ENCODE assay signal across 1 cellular context in the genomic region with DNA sequence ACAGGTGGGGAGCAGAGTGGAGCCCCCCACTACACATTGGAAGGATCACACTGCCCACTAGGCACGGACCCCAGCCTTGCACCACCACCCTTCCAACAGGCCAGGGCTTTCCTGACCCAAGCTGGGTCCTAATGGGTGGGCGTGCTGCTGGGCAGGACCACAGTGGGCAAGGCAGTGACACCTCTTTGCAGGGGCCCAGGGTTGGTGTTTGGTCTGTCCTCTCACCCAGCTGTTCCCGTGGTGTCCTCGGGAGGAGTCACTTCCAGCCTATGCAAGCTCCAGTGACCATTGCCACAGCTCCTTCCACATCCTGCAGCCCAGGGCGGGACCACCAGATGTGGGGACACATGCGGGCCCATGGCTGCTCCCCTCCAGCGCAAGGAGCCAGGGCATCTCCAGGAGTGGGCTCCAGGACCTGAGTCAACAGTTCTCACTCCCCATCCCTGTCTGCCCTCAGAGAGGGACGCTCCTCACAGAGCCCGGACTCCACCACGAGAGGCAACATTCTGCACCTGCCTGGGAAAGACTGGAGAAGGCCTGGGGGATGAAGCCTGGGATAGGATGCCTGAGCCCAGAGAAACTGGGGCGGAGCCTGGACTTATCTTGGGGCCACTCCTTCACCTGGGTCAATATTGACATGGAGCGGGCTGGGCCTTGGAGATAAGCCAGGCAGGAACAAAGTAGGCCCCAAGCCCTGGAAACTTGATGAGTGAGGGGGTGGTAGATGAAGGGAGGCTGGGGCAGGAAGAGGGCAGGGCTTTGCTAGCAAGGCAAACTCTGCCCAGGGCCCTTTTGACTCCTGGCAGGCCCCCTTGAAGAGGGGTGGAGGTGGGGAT.
TF ChIP-seq lines count a peak whose summit lies in the region.

No MANE protein-coding gene starts in this region.

TF ChIP-seq in HepG2, 621 proteins besides CTCF, POLR2A, EP300 and RAD21 (continued from another document and continues in another):
- no peak for TF ChIP-seq ZNF318 (CRISPR knock-in tag; IDR thresholded peaks at IDR 0.05)
- TF ChIP-seq, protein P1, sequence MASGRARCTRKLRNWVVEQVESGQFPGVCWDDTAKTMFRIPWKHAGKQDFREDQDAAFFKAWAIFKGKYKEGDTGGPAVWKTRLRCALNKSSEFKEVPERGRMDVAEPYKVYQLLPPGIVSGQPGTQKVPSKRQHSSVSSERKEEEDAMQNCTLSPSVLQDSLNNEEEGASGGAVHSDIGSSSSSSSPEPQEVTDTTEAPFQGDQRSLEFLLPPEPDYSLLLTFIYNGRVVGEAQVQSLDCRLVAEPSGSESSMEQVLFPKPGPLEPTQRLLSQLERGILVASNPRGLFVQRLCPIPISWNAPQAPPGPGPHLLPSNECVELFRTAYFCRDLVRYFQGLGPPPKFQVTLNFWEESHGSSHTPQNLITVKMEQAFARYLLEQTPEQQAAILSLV (CRISPR knock-in tag; IDR thresholded peaks at IDR 0.05; ENCODE audit: borderline replicate concordance), result no peak
- TF ChIP-seq KMT2A (CRISPR knock-in tag; IDR thresholded peaks at IDR 0.05), result no peak
- no peak for TF ChIP-seq NFE2L2 (IDR thresholded peaks at IDR 0.05; ENCODE audit: low read length)
- no peak for TF ChIP-seq NBN (conservative IDR thresholded peaks at IDR 0.05)
- no peak for TF ChIP-seq ZBTB25 (CRISPR knock-in tag; IDR thresholded peaks at IDR 0.05)
- no peak for TF ChIP-seq KDM5A (IDR thresholded peaks at IDR 0.05; ENCODE audit: borderline replicate concordance, low read length)
- no peak; the same call in 1 of the 2 replicates for TF ChIP-seq ETV5 (CRISPR knock-in tag; IDR thresholded peaks at IDR 0.05; ENCODE audit: borderline replicate concordance)
- TF ChIP-seq RFXANK (CRISPR knock-in tag; IDR thresholded peaks at IDR 0.05), result no peak
- no peak for TF ChIP-seq E2F5 (CRISPR knock-in tag; conservative IDR thresholded peaks at IDR 0.05)
- TF ChIP-seq KAT2B (IDR thresholded peaks at IDR 0.05; ENCODE audit: borderline replicate concordance, low read depth, low read length), result no peak
- no peak for TF ChIP-seq TBP (CRISPR knock-in tag; IDR thresholded peaks at IDR 0.05)
- TF ChIP-seq GATA4 (IDR thresholded peaks at IDR 0.05; ENCODE audit: borderline replicate concordance, low read depth), result peak; percentile 83
- TF ChIP-seq ZSCAN12 (CRISPR knock-in tag; IDR thresholded peaks at IDR 0.05), result no peak
- TF ChIP-seq ZNF598 (CRISPR knock-in tag; IDR thresholded peaks at IDR 0.05; ENCODE audit: borderline replicate concordance), result no peak
- TF ChIP-seq REXO4 (CRISPR knock-in tag; IDR thresholded peaks at IDR 0.05; ENCODE audit: borderline replicate concordance), result no peak
- no peak for TF ChIP-seq ZNF383 (CRISPR knock-in tag; IDR thresholded peaks at IDR 0.05; ENCODE audit: borderline replicate concordance)
- no peak for TF ChIP-seq ZNF572 (CRISPR knock-in tag; IDR thresholded peaks at IDR 0.05)
- TF ChIP-seq, protein P2, sequence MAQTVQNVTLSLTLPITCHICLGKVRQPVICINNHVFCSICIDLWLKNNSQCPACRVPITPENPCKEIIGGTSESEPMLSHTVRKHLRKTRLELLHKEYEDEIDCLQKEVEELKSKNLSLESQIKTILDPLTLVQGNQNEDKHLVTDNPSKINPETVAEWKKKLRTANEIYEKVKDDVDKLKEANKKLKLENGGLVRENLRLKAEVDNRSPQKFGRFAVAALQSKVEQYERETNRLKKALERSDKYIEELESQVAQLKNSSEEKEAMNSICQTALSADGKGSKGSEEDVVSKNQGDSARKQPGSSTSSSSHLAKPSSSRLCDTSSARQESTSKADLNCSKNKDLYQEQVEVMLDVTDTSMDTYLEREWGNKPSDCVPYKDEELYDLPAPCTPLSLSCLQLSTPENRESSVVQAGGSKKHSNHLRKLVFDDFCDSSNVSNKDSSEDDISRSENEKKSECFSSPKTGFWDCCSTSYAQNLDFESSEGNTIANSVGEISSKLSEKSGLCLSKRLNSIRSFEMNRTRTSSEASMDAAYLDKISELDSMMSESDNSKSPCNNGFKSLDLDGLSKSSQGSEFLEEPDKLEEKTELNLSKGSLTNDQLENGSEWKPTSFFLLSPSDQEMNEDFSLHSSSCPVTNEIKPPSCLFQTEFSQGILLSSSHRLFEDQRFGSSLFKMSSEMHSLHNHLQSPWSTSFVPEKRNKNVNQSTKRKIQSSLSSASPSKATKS (CRISPR knock-in tag; IDR thresholded peaks at IDR 0.05), result no peak
- TF ChIP-seq FOXA3 (CRISPR knock-in tag; IDR thresholded peaks at IDR 0.05), result peak; percentile 94
- peak; percentile 74; the same call in 1 of the 2 replicates for TF ChIP-seq ZNF263 (CRISPR knock-in tag; IDR thresholded peaks at IDR 0.05)
- peak; percentile 55; the same call in 1 of the 2 replicates for TF ChIP-seq ARID4A (CRISPR knock-in tag; IDR thresholded peaks at IDR 0.05; ENCODE audit: borderline replicate concordance)
- TF ChIP-seq IKZF4 (CRISPR knock-in tag; IDR thresholded peaks at IDR 0.05; ENCODE audit: borderline replicate concordance, low read depth, not compliant biosample characterization), result no peak
- TF ChIP-seq HOMEZ (CRISPR knock-in tag; IDR thresholded peaks at IDR 0.05; ENCODE audit: low read depth), result no peak
- TF ChIP-seq ZKSCAN8 (CRISPR knock-in tag; IDR thresholded peaks at IDR 0.05; ENCODE audit: borderline replicate concordance), result no peak
- TF ChIP-seq SAFB2 (CRISPR knock-in tag; IDR thresholded peaks at IDR 0.05; ENCODE audit: borderline replicate concordance, low read depth), result no peak
- TF ChIP-seq ZNF260 (CRISPR knock-in tag; IDR thresholded peaks at IDR 0.05; ENCODE audit: borderline replicate concordance, low read depth), result no peak
- TF ChIP-seq RFX3 (CRISPR knock-in tag; IDR thresholded peaks at IDR 0.05), result no peak
- TF ChIP-seq GMEB2 (CRISPR knock-in tag; IDR thresholded peaks at IDR 0.05; ENCODE audit: low read depth), result no peak
- no peak for TF ChIP-seq WIZ (CRISPR knock-in tag; IDR thresholded peaks at IDR 0.05)
- no peak for TF ChIP-seq MIXL1 (CRISPR knock-in tag; IDR thresholded peaks at IDR 0.05)
- no peak for TF ChIP-seq NFKB2 (CRISPR knock-in tag; IDR thresholded peaks at IDR 0.05; ENCODE audit: borderline replicate concordance)
- TF ChIP-seq ZNF382 (CRISPR knock-in tag; IDR thresholded peaks at IDR 0.05; ENCODE audit: borderline replicate concordance), result no peak
- no peak for TF ChIP-seq KLF6 (CRISPR knock-in tag; IDR thresholded peaks at IDR 0.05)
